8 cellular contexts compared by ENCODE assay signal in the genomic region with DNA sequence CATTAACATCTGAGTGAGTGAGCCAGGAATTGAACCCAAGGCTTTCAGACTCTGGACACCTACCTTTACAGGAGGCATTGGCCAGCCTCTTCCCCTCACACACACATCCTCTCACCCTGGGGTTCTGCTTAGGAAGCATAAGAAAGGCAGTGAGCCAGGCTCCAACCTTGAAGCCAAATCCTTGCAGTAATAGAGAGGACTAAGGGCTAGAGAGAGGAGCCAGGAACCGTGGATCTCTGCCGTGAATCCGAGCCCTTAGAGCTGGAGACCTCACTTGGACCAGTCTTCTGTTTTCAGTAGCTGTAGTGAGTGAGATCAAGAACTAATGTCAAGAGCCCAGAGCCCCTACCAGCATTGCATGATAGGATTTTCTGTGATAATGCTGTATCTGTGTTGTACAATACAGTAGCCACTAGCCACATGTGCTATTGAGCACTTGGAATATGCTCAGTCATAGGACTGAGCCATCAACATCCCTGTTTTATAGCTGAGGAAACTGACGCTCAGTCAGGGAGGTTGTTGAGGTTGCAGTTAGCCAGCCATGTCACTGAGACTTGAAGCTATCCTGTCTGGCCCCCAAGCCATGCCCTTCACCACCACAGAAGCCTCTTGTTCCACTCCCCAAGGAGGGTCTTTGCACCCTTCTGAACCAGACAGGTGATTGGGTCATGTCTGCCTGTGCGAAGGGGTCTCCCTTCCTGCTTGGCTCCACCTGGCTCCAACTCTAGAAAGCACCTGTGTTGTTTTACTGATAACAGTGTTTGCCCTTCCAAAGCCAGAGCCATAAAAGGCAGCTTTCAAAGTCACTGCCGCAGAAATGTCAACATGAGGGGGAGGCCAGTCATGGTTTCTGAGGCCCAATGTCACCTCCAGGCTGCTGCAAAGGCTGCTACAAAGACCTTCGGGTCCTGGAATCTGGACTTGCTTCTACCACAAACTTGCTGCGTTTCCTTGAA.
DNase-seq lines count a peak whose midpoint lies in the region; ATAC-seq and TF ChIP-seq lines count a peak whose summit lies in the region.

No MANE protein-coding gene starts in this region.

- H3K27me3 ChIP-seq in RWPE2 (ENCODE audit: insufficient read depth, poor library complexity, severe bottlenecking): no peaks in the 10 kb centered on the region
- H3K27me3 ChIP-seq in right atrium auricular region: no peaks in the 10 kb centered on the region
- H3K27me3 ChIP-seq in suprapubic skin: no peaks in the 10 kb centered on the region

- no peaks in the 10 kb centered on the region for H3K9me3 ChIP-seq in RWPE2 (ENCODE audit: severe bottlenecking)
- no peaks in the 10 kb centered on the region for H3K9me3 ChIP-seq in right atrium auricular region
- H3K9me3 ChIP-seq in suprapubic skin: no peaks in the 10 kb centered on the region

- no peak for ATAC-seq in RWPE2 (ENCODE audit: low read depth)
- ATAC-seq in HG02885 (IDR thresholded peaks at IDR 0.05; ENCODE audit: poor library complexity, unreplicated experiment): no peak
- no peak for ATAC-seq in GM21515 (IDR thresholded peaks at IDR 0.05; ENCODE audit: unreplicated experiment)
- no peak for ATAC-seq in GM21825 (IDR thresholded peaks at IDR 0.05; ENCODE audit: unreplicated experiment)

- no peak for TF ChIP-seq EP300 in suprapubic skin (IDR thresholded peaks at IDR 0.05)

- no peak for TF ChIP-seq POLR2A in suprapubic skin (IDR thresholded peaks at IDR 0.05)

- WGBS in suprapubic skin: 62% methylated on average over 6 of the region's 8 CpGs

- H3K4me1 ChIP-seq in RWPE2 (ENCODE audit: insufficient read depth, poor library complexity, severe bottlenecking): peaks cover 27% of the 10 kb centered on the region
- H3K4me1 ChIP-seq in right atrium auricular region: peaks cover 0 to 66% of the 10 kb centered on the region in 2 donors
- H3K4me1 ChIP-seq in suprapubic skin: peaks cover 50% of the 10 kb centered on the region

- peak; percentile 43 to 67 (median 45) for DNase-seq in NCI-H1417 (lab: John Stamatoyannopoulos, UW)
- no peak for DNase-seq in NCI-H1417 treated with DMSO at 0.1 percent for 48 hours (lab: John Stamatoyannopoulos, UW)
- no peak for DNase-seq in RWPE2 (ENCODE audit: low spot score)
- no peak for DNase-seq in right atrium auricular region (ENCODE audit: low spot score)
- no peak for DNase-seq in suprapubic skin (ENCODE audit: low spot score in 2 of 2)

- H3K27ac ChIP-seq in RWPE2 (ENCODE audit: poor library complexity, severe bottlenecking) (peak overlapping the region; percentile 92), right atrium auricular region (peak overlapping the region; percentile 71 to 72), suprapubic skin (peak overlapping the region; percentile 13)

- TF ChIP-seq CTCF in RWPE2 (IDR thresholded peaks at IDR 0.05; ENCODE audit: poor library complexity, severe bottlenecking) (no peak), right atrium auricular region (IDR thresholded peaks at IDR 0.05) (no peak), suprapubic skin (IDR thresholded peaks at IDR 0.05) (no peak)

- H3K4me3 ChIP-seq in RWPE2 (ENCODE audit: severe bottlenecking): no peak overlapping the region
- no peak overlapping the region for H3K4me3 ChIP-seq in right atrium auricular region
- no peak overlapping the region for H3K4me3 ChIP-seq in suprapubic skin

- H3K36me3 ChIP-seq in RWPE2 (ENCODE audit: low read depth) (no peaks in the 10 kb centered on the region), right atrium auricular region (no peaks in the 10 kb centered on the region), suprapubic skin (no peaks in the 10 kb centered on the region)

Comparison
In these comparisons a context has a peak if more than half of its experiments do, and no peak if none do; other contexts are left out.
1. DNase-seq: peak in NCI-H1417 (3 of 3); none in NCI-H1417 treated with DMSO at 0.1 percent for 48 hours (single experiment), RWPE2 (single experiment), right atrium auricular region (single experiment) and suprapubic skin (0 of 2).
2. H3K27ac ChIP-seq: peak in every context shown above with its lines; median percentile 92 in RWPE2; 72 in right atrium auricular region; 13 in suprapubic skin.